1 cellular context compared by ENCODE assay signal in genomic region chr6:157570752-157571151, GRCh38.
A peak's percentile ranks its signal among the peaks of the same experiment; 100 is the strongest.
TF ChIP-seq lines count a peak whose summit lies in the region.

No MANE protein-coding gene starts in this region.

TF ChIP-seq in GM12878, 131 proteins besides CTCF, POLR2A, EP300 and RAD21 (continued from another document):
- 0 out of 2 replicates have a peak, but pooled peaks have one; percentile 48 for TF ChIP-seq MXI1 (IDR thresholded peaks at IDR 0.05; ENCODE audit: low read depth, low read length)
- TF ChIP-seq SRF (IDR thresholded peaks at IDR 0.05; ENCODE audit: low read depth in 2 of 2, low read length in 2 of 2): no peak
- TF ChIP-seq ZNF592 (IDR thresholded peaks at IDR 0.05): peak; percentile 90
- TF ChIP-seq ZNF687 (IDR thresholded peaks at IDR 0.05): peak; percentile 57; the same call in 1 of the 2 replicates
- TF ChIP-seq MTA2 (IDR thresholded peaks at IDR 0.05; ENCODE audit: low read depth): 0 out of 2 replicates have a peak, but pooled peaks have one; percentile 6
- no peak for TF ChIP-seq SKIL (IDR thresholded peaks at IDR 0.05; ENCODE audit: low read depth, poor library complexity, severe bottlenecking)
- no peak for TF ChIP-seq SMAD5 (IDR thresholded peaks at IDR 0.05; ENCODE audit: low read depth)
- TF ChIP-seq BACH1 (IDR thresholded peaks at IDR 0.05; ENCODE audit: borderline replicate concordance): no peak
- TF ChIP-seq SPI1 (IDR thresholded peaks at IDR 0.05; ENCODE audit: borderline replicate concordance, insufficient read depth, low read depth, low read length): peak; percentile 34; the same call in 1 of the 2 replicates
- TF ChIP-seq HDAC2 (IDR thresholded peaks at IDR 0.05): no peak
- no peak for TF ChIP-seq RUNX3 (IDR thresholded peaks at IDR 0.05; ENCODE audit: low read length)
- 0 out of 2 replicates have a peak, but pooled peaks have one; percentile 14 for TF ChIP-seq NFIC (IDR thresholded peaks at IDR 0.05; ENCODE audit: low read depth, low read length)
- TF ChIP-seq E4F1 (IDR thresholded peaks at IDR 0.05; ENCODE audit: borderline replicate concordance, partially characterized antibody): no peak
- TF ChIP-seq ZNF24 (IDR thresholded peaks at IDR 0.05): no peak
- no peak for TF ChIP-seq IRF4 (IDR thresholded peaks at IDR 0.05; ENCODE audit: low read depth, low read length)
- no peak for TF ChIP-seq MAX (IDR thresholded peaks at IDR 0.05; ENCODE audit: low read depth, low read length)
